In the genomic region with DNA sequence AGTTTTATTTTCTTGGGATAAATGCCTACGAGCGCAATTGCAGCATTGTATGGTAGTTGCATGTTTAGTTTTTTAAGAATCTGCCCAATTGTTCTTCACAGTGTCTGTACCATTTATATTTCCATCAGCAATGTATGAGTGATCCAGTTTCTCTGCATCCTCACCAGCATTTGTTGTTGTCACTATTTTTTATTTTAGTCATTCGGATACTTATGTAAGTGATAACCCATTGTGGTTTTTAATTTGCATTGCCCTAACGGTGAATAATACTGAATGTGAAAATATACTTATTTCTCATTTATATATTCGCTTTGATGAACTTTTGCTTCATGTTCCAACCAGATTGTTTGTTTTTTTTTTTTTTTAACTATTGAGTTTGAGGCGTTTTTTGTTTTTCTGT, we compare ENCODE assay signal across 1 cellular context.
TF ChIP-seq lines count a peak whose summit lies in the region.

No MANE protein-coding gene starts in this region.

TF ChIP-seq in GM12878, 131 proteins besides CTCF, POLR2A, EP300 and RAD21 (continued from another document):
- TF ChIP-seq, protein P1, sequence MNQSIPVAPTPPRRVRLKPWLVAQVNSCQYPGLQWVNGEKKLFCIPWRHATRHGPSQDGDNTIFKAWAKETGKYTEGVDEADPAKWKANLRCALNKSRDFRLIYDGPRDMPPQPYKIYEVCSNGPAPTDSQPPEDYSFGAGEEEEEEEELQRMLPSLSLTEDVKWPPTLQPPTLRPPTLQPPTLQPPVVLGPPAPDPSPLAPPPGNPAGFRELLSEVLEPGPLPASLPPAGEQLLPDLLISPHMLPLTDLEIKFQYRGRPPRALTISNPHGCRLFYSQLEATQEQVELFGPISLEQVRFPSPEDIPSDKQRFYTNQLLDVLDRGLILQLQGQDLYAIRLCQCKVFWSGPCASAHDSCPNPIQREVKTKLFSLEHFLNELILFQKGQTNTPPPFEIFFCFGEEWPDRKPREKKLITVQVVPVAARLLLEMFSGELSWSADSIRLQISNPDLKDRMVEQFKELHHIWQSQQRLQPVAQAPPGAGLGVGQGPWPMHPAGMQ (IDR thresholded peaks at IDR 0.05; ENCODE audit: borderline replicate concordance), result no peak
- peak; percentile 20; the same call in 1 of the 2 replicates for TF ChIP-seq CREM (IDR thresholded peaks at IDR 0.05; ENCODE audit: low read depth)
- TF ChIP-seq RUNX3 (IDR thresholded peaks at IDR 0.05; ENCODE audit: low read length), result peak; percentile 74
- TF ChIP-seq GABPA (IDR thresholded peaks at IDR 0.05; ENCODE audit: low read depth), result no peak
